ENCODE assay signal across 8 cellular contexts in the genomic region with DNA sequence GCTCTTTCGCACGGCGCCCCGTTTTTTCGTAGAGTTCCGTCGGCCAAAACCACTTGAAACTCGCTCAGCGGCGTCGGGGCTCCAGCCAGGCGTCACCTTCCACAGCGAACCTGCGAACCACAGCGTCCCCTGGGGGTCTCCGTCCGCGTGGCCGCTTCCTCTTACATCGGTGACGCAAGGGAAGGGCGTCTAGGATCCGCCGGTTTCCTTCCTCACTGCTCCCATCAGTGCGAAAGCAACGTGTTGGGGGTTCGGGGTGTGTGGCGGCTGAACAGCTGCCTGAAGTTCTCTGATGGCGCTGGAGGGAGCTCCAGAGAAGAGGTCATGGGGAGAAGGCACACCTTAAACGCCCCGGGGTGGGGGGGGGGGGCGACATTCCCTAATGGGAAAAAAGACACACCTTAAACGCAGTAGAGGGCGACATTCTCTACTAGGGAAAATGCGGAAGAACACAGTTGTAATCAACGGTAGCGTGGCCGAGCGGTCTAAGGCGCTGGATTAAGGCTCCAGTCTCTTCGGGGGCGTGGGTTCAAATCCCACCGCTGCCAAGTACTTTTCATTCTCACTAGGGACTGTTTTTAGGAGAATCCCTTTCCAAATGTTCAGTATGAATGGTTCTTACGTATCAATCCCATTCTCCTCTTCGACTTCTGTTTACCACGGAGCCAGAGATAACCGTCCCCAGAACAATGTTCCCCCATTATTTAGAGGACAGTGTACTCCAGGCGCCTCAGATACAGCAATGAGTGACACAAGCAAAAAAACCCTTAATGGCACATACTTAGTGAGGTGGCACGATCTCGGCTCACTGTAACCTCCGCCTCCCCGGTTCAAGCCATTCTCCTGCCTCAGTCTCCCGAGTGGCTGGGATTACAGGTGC. TPM values are rescaled to one million over a fixed set of nuclear protein-coding genes. Genes with fewer than 3 reads are reported as not detected.
DNase-seq lines count a peak whose midpoint lies in the region; TF ChIP-seq lines count a peak whose summit lies in the region.

No MANE protein-coding gene starts in this region.

- H3K4me3 ChIP-seq in hepatocyte, result no peak overlapping the region
- peak overlapping the region; percentile 8 to 60 (median 20) for H3K4me3 ChIP-seq in spleen

- no peak for TF ChIP-seq POLR2A in spleen (IDR thresholded peaks at IDR 0.05)

- no peaks in the 10 kb centered on the region for H3K79me2 ChIP-seq in hepatocyte

- H3K27me3 ChIP-seq in hepatocyte, result no peaks in the 10 kb centered on the region
- H3K27me3 ChIP-seq in spleen (replicated peaks in 1 of 7), result peaks cover 0 to 56% (median 0%) of the 10 kb centered on the region in 7 donors

- peak overlapping the region; percentile 48 for H3K27ac Mint-ChIP-seq in activated naive CD8-positive, alpha-beta T cell treated with anti-CD3 and anti-CD28 coated beads for 36 hours

- intact Hi-C loops in spleen (cut with DNase I; ENCODE audit: low total_unique reads), result no loop called here

- H4K20me1 ChIP-seq in hepatocyte (ENCODE audit: insufficient read depth, poor library complexity, severe bottlenecking), result no peaks in the 10 kb centered on the region

- H3K9me3 ChIP-seq in hepatocyte (ENCODE audit: low read depth) (no peaks in the 10 kb centered on the region), spleen (peaks cover 0 to 14% (median 0%) of the 10 kb centered on the region in 8 donors)

- peaks cover 41% of the 10 kb centered on the region for H3K27me3 Mint-ChIP-seq in activated naive CD8-positive, alpha-beta T cell treated with anti-CD3 and anti-CD28 coated beads for 36 hours

- H3K4me1 Mint-ChIP-seq in activated naive CD8-positive, alpha-beta T cell treated with anti-CD3 and anti-CD28 coated beads for 36 hours, result peaks cover 16% of the 10 kb centered on the region

- peak; percentile 48 for TF ChIP-seq CTCF in GM10266 (IDR thresholded peaks at IDR 0.05; ENCODE audit: control insufficient read depth, insufficient read depth, low read depth, missing control alignments)
- peak; percentile 69 for TF ChIP-seq CTCF in hepatocyte (IDR thresholded peaks at IDR 0.05; ENCODE audit: poor library complexity)
- TF ChIP-seq CTCF in spleen (IDR thresholded peaks at IDR 0.05 in 8 of 11, conservative IDR thresholded peaks at IDR 0.05 in 3 of 11), result peak in 9 of 11 experiments; percentile 13 to 61 (median 40)

- H3K4me3 Mint-ChIP-seq in activated naive CD8-positive, alpha-beta T cell treated with anti-CD3 and anti-CD28 coated beads for 36 hours, result peak overlapping the region; percentile 78

- H3K27ac ChIP-seq in hepatocyte (peak overlapping the region; percentile 52), spleen (no peak overlapping the region)

- no peaks in the 10 kb centered on the region for H3K36me3 Mint-ChIP-seq in activated naive CD8-positive, alpha-beta T cell treated with anti-CD3 and anti-CD28 coated beads for 36 hours

- H3K36me3 ChIP-seq in hepatocyte (replicated peaks; ENCODE audit: insufficient read depth, low read depth), result no peaks in the 10 kb centered on the region
- no peaks in the 10 kb centered on the region for H3K36me3 ChIP-seq in spleen

- H3K4me1 ChIP-seq in hepatocyte (ENCODE audit: insufficient read depth), result no peaks in the 10 kb centered on the region
- peaks cover 0 to 32% (median 9%) of the 10 kb centered on the region in 6 donors for H3K4me1 ChIP-seq in spleen

- DNase-seq in GM10266 (ENCODE audit: extremely low spot score), result no peak
- DNase-seq in SW480 (ENCODE audit: low spot score), result peak; percentile 86
- peak; percentile 84 for DNase-seq in activated naive CD8-positive, alpha-beta T cell treated with anti-CD3 and anti-CD28 coated beads for 36 hours
- peak; percentile 90 for DNase-seq in hepatocyte (ENCODE audit: low spot score)
- DNase-seq in spleen, result peak; percentile 87
- DNase-seq in H4 (ENCODE audit: low spot score), result no peak
- DNase-seq in epidermal melanocyte (ENCODE audit: insufficient read length, low spot score), result no peak
- DNase-seq in NCI-H2171 treated with DMSO at 0.1 percent for 48 hours (lab: John Stamatoyannopoulos, UW), result no peak

- H3K9me3 Mint-ChIP-seq in activated naive CD8-positive, alpha-beta T cell treated with anti-CD3 and anti-CD28 coated beads for 36 hours, result no peaks in the 10 kb centered on the region

- 21% methylated on average over 48 of the region's 53 CpGs for WGBS in hepatocyte (ENCODE audit: low lambda C conversion rate, missing lambda C conversion rate)
- 17 to 20% (median 18%) methylated on average over 51 to 53 of the region's 53 CpGs for WGBS in spleen, 5 donors

- H3K9me2 ChIP-seq in hepatocyte (replicated peaks; ENCODE audit: insufficient read depth), result no peaks in the 10 kb centered on the region

- peak overlapping the region; percentile 61 for H2AFZ ChIP-seq in hepatocyte

- H3K4me2 ChIP-seq in hepatocyte, result peak overlapping the region; percentile 66

RNA-seq across cellular contexts. Expression of a gene that starts 16.3 kb away (rescaled TPM):
- 1 to 10 TPM; 1.0 TPM for total RNA-seq in activated naive CD8-positive, alpha-beta T cell treated with anti-CD3 and anti-CD28 coated beads for 36 hours
- 0.56 and 1.3 TPM in 2 replicates for total RNA-seq in hepatocyte
- 0.54 and 0.57 TPM in 2 replicates for polyA plus RNA-seq in hepatocyte
- 1 to 10 TPM in 4 of 7 donors, under 1 TPM in 3; 0.51 to 2.4 (median 1.1) TPM for total RNA-seq in spleen
- polyA plus RNA-seq in spleen, result under 1 TPM; 0.36 to 0.86 (median 0.63) TPM
- 1.2 and 3.0 TPM in 2 replicates for total RNA-seq in H4 (2014; rRNA removed; shearing (Covaris generic))

RNA-seq across cellular contexts. Expression of a gene that starts 56.2 kb away (rescaled TPM):
- not detected for total RNA-seq in activated naive CD8-positive, alpha-beta T cell treated with anti-CD3 and anti-CD28 coated beads for 36 hours
- total RNA-seq in hepatocyte (not detected in 2 replicates), spleen (not detected)
- polyA plus RNA-seq in hepatocyte (not detected in 2 replicates), spleen (not detected)
- total RNA-seq in H4 (2014; rRNA removed; shearing (Covaris generic)), result not detected in 2 replicates

Comparison
In these comparisons a context has a peak if more than half of its experiments do, and no peak if none do; other contexts are left out.
1. DNase-seq: peak in SW480 (single experiment), activated naive CD8-positive, alpha-beta T cell treated with anti-CD3 and anti-CD28 coated beads for 36 hours (single experiment), hepatocyte (single experiment) and spleen (single experiment); none in GM10266 (single experiment), H4 (single experiment), epidermal melanocyte (single experiment) and NCI-H2171 treated with DMSO at 0.1 percent for 48 hours (single experiment).
2. Peak in every context shown above with its lines, with median percentiles within 50 percentile points of each other: CTCF ChIP-seq.